ENCODE assay signal across 1 cellular context in genomic region chr9:34048730-34049629, GRCh38.
A peak's percentile ranks its signal among the peaks of the same experiment; 100 is the strongest.
TF ChIP-seq lines count a peak whose summit lies in the region.

Gene UBAP2, minus strand, starts transcription at chr9:34048887. Its CDS starts 31,739 bp downstream, at chr9:34017148.

TF ChIP-seq in HEK293, 187 proteins besides CTCF, POLR2A, EP300 and RAD21 (continued from another document and continues in another):
- no peak for TF ChIP-seq ZNF830 (tag by site-specific recombination; IDR thresholded peaks at IDR 0.05; ENCODE audit: low read depth)
- TF ChIP-seq ZNF223 (tag by site-specific recombination; IDR thresholded peaks at IDR 0.05): no peak
- TF ChIP-seq, protein P1, sequence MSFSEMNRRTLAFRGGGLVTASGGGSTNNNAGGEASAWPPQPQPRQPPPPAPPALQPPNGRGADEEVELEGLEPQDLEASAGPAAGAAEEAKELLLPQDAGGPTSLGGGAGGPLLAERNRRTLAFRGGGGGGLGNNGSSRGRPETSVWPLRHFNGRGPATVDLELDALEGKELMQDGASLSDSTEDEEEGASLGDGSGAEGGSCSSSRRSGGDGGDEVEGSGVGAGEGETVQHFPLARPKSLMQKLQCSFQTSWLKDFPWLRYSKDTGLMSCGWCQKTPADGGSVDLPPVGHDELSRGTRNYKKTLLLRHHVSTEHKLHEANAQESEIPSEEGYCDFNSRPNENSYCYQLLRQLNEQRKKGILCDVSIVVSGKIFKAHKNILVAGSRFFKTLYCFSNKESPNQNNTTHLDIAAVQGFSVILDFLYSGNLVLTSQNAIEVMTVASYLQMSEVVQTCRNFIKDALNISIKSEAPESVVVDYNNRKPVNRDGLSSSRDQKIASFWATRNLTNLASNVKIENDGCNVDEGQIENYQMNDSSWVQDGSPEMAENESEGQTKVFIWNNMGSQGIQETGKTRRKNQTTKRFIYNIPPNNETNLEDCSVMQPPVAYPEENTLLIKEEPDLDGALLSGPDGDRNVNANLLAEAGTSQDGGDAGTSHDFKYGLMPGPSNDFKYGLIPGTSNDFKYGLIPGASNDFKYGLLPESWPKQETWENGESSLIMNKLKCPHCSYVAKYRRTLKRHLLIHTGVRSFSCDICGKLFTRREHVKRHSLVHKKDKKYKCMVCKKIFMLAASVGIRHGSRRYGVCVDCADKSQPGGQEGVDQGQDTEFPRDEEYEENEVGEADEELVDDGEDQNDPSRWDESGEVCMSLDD (tag by site-specific recombination; IDR thresholded peaks at IDR 0.05): peak; percentile 87
- peak; percentile 86 for TF ChIP-seq ZFHX2 (tag by site-specific recombination; conservative IDR thresholded peaks at IDR 0.05)
- no peak for TF ChIP-seq ZNF664 (tag by site-specific recombination; IDR thresholded peaks at IDR 0.05)
- peak; percentile 96 for TF ChIP-seq ZNF76 (tag by site-specific recombination; IDR thresholded peaks at IDR 0.05; ENCODE audit: borderline replicate concordance, low read depth)
- TF ChIP-seq SCRT1 (tag by site-specific recombination; IDR thresholded peaks at IDR 0.05; ENCODE audit: borderline replicate concordance): peak; percentile 100
- TF ChIP-seq, protein P2, sequence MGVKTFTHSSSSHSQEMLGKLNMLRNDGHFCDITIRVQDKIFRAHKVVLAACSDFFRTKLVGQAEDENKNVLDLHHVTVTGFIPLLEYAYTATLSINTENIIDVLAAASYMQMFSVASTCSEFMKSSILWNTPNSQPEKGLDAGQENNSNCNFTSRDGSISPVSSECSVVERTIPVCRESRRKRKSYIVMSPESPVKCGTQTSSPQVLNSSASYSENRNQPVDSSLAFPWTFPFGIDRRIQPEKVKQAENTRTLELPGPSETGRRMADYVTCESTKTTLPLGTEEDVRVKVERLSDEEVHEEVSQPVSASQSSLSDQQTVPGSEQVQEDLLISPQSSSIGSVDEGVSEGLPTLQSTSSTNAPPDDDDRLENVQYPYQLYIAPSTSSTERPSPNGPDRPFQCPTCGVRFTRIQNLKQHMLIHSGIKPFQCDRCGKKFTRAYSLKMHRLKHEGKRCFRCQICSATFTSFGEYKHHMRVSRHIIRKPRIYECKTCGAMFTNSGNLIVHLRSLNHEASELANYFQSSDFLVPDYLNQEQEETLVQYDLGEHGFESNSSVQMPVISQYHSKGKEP (tag by site-specific recombination; IDR thresholded peaks at IDR 0.05): no peak
- no peak for TF ChIP-seq ZNF488 (tag by site-specific recombination; IDR thresholded peaks at IDR 0.05)
- TF ChIP-seq, protein P3, sequence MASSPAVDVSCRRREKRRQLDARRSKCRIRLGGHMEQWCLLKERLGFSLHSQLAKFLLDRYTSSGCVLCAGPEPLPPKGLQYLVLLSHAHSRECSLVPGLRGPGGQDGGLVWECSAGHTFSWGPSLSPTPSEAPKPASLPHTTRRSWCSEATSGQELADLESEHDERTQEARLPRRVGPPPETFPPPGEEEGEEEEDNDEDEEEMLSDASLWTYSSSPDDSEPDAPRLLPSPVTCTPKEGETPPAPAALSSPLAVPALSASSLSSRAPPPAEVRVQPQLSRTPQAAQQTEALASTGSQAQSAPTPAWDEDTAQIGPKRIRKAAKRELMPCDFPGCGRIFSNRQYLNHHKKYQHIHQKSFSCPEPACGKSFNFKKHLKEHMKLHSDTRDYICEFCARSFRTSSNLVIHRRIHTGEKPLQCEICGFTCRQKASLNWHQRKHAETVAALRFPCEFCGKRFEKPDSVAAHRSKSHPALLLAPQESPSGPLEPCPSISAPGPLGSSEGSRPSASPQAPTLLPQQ (tag by site-specific recombination; IDR thresholded peaks at IDR 0.05): peak; percentile 80
- peak; percentile 49; the same call in 1 of the 2 replicates for TF ChIP-seq ZNF391 (tag by site-specific recombination; IDR thresholded peaks at IDR 0.05; ENCODE audit: borderline replicate concordance, low read depth)
- no peak for TF ChIP-seq ZNF529 (tag by site-specific recombination; IDR thresholded peaks at IDR 0.05; ENCODE audit: insufficient replicate concordance)
- TF ChIP-seq, protein P4, sequence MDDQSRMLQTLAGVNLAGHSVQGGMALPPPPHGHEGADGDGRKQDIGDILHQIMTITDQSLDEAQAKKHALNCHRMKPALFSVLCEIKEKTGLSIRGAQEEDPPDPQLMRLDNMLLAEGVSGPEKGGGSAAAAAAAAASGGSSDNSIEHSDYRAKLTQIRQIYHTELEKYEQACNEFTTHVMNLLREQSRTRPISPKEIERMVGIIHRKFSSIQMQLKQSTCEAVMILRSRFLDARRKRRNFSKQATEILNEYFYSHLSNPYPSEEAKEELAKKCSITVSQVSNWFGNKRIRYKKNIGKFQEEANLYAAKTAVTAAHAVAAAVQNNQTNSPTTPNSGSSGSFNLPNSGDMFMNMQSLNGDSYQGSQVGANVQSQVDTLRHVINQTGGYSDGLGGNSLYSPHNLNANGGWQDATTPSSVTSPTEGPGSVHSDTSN (CRISPR knock-in tag; IDR thresholded peaks at IDR 0.05): peak; percentile 88
- TF ChIP-seq MZF1 (tag by site-specific recombination; IDR thresholded peaks at IDR 0.05; ENCODE audit: borderline replicate concordance): no peak
- peak; percentile 80 for TF ChIP-seq ZBTB17 (tag by site-specific recombination; IDR thresholded peaks at IDR 0.05)
- TF ChIP-seq, protein P5, sequence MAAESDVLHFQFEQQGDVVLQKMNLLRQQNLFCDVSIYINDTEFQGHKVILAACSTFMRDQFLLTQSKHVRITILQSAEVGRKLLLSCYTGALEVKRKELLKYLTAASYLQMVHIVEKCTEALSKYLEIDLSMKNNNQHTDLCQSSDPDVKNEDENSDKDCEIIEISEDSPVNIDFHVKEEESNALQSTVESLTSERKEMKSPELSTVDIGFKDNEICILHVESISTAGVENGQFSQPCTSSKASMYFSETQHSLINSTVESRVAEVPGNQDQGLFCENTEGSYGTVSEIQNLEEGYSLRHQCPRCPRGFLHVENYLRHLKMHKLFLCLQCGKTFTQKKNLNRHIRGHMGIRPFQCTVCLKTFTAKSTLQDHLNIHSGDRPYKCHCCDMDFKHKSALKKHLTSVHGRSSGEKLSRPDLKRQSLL (tag by site-specific recombination; IDR thresholded peaks at IDR 0.05): no peak
- TF ChIP-seq ZIC2 (tag by site-specific recombination; IDR thresholded peaks at IDR 0.05): peak; percentile 77
- peak; percentile 100 for TF ChIP-seq SCRT2 (tag by site-specific recombination; IDR thresholded peaks at IDR 0.05)
- TF ChIP-seq ZNF2 (tag by site-specific recombination; IDR thresholded peaks at IDR 0.05): peak; percentile 51; the same call in 1 of the 2 replicates
- TF ChIP-seq ZNF707 (tag by site-specific recombination; IDR thresholded peaks at IDR 0.05): no peak
- TF ChIP-seq, protein P6, sequence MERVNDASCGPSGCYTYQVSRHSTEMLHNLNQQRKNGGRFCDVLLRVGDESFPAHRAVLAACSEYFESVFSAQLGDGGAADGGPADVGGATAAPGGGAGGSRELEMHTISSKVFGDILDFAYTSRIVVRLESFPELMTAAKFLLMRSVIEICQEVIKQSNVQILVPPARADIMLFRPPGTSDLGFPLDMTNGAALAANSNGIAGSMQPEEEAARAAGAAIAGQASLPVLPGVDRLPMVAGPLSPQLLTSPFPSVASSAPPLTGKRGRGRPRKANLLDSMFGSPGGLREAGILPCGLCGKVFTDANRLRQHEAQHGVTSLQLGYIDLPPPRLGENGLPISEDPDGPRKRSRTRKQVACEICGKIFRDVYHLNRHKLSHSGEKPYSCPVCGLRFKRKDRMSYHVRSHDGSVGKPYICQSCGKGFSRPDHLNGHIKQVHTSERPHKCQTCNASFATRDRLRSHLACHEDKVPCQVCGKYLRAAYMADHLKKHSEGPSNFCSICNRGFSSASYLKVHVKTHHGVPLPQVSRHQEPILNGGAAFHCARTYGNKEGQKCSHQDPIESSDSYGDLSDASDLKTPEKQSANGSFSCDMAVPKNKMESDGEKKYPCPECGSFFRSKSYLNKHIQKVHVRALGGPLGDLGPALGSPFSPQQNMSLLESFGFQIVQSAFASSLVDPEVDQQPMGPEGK (tag by site-specific recombination; IDR thresholded peaks at IDR 0.05): peak; percentile 81
- TF ChIP-seq ZNF639 (tag by site-specific recombination; IDR thresholded peaks at IDR 0.05): peak; percentile 43; the same call in 1 of the 2 replicates
- TF ChIP-seq, protein P7, sequence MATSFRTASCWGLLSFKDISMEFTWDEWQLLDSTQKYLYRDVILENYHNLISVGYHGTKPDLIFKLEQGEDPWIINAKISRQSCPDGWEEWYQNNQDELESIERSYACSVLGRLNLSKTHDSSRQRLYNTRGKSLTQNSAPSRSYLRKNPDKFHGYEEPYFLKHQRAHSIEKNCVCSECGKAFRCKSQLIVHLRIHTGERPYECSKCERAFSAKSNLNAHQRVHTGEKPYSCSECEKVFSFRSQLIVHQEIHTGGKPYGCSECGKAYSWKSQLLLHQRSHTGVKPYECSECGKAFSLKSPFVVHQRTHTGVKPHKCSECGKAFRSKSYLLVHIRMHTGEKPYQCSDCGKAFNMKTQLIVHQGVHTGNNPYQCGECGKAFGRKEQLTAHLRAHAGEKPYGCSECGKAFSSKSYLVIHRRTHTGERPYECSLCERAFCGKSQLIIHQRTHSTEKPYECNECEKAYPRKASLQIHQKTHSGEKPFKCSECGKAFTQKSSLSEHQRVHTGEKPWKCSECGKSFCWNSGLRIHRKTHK (tag by site-specific recombination; IDR thresholded peaks at IDR 0.05): no peak
- peak; percentile 99 for TF ChIP-seq GLIS2 (tag by site-specific recombination; IDR thresholded peaks at IDR 0.05)
- TF ChIP-seq ZNF132 (tag by site-specific recombination; IDR thresholded peaks at IDR 0.05; ENCODE audit: borderline replicate concordance): no peak
- peak; percentile 68; the same call in 1 of the 2 replicates for TF ChIP-seq ATF2 (tag by site-specific recombination; IDR thresholded peaks at IDR 0.05; ENCODE audit: low read depth)
- peak; percentile 66; the same call in 1 of the 2 replicates for TF ChIP-seq IKZF3 (tag by site-specific recombination; IDR thresholded peaks at IDR 0.05)
- peak; percentile 83 for TF ChIP-seq ZNF561 (tag by site-specific recombination; IDR thresholded peaks at IDR 0.05; ENCODE audit: borderline replicate concordance)
- TF ChIP-seq ZNF114 (tag by site-specific recombination; IDR thresholded peaks at IDR 0.05): no peak
- TF ChIP-seq, protein P8, sequence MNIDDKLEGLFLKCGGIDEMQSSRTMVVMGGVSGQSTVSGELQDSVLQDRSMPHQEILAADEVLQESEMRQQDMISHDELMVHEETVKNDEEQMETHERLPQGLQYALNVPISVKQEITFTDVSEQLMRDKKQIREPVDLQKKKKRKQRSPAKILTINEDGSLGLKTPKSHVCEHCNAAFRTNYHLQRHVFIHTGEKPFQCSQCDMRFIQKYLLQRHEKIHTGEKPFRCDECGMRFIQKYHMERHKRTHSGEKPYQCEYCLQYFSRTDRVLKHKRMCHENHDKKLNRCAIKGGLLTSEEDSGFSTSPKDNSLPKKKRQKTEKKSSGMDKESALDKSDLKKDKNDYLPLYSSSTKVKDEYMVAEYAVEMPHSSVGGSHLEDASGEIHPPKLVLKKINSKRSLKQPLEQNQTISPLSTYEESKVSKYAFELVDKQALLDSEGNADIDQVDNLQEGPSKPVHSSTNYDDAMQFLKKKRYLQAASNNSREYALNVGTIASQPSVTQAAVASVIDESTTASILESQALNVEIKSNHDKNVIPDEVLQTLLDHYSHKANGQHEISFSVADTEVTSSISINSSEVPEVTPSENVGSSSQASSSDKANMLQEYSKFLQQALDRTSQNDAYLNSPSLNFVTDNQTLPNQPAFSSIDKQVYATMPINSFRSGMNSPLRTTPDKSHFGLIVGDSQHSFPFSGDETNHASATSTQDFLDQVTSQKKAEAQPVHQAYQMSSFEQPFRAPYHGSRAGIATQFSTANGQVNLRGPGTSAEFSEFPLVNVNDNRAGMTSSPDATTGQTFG (tag by site-specific recombination; IDR thresholded peaks at IDR 0.05; ENCODE audit: borderline replicate concordance): no peak
- TF ChIP-seq ZFP37 (tag by site-specific recombination; IDR thresholded peaks at IDR 0.05): no peak
- TF ChIP-seq ZNF221 (tag by site-specific recombination; IDR thresholded peaks at IDR 0.05; ENCODE audit: borderline replicate concordance): 0 out of 2 replicates have a peak, but pooled peaks have one; percentile 64
- peak; percentile 43; the same call in 1 of the 2 replicates for TF ChIP-seq ZNF366 (tag by site-specific recombination; conservative IDR thresholded peaks at IDR 0.05)
- no peak for TF ChIP-seq ZNF274 (IDR thresholded peaks at IDR 0.05; ENCODE audit: low read length)
- TF ChIP-seq ZNF274 (tag by site-specific recombination; IDR thresholded peaks at IDR 0.05; ENCODE audit: borderline replicate concordance): no peak
- no peak; the same call in 1 of the 2 replicates for TF ChIP-seq ZSCAN23 (tag by site-specific recombination; IDR thresholded peaks at IDR 0.05)
